ENCODE assay signal across 15 cellular contexts in the genomic region with DNA sequence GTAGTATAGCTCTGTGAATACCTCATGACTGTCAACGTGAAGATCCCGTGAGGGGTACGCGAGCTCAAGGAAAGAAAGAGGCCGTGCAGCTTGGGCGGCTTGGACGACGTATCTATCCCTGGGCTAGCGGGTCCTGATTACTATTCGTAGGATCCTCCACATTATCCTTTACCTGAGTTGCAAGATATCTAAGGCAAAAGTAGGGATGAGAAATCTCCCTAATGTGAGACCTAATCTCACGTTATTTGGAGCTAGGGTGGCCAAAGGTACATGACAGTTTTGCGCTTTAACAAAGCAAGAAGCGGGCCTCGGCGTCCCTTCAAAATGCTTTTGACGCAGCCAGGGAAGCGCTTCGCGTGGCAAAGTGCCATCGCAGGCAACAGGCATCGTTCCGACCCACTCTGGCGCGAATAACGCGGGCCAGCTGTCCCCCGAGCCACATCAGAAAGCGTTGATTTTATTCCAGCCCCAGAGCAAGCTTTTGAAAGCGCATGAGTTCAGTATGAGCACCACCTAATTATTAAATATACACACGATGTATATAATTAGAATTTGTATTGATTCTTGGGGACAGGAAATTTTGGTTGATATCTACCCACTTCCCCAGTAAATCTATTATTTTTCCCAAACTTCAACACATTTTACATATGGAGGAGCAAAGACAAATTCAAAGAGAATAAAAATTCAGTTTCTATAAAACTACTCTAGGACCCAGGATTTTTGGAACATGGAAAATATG. TPM values are rescaled to one million over a fixed set of nuclear protein-coding genes. Genes with fewer than 3 reads are reported as not detected.
DNase-seq lines count a peak whose midpoint lies in the region; ATAC-seq and TF ChIP-seq lines count a peak whose summit lies in the region.
"Had no signal": no experiment of that assay in that cellular context is flagged by ENCODE, and none has a peak within 500 bp of the region (broad histone marks: within the 10 kb centered on the region; RNA-seq: fewer than 3 reads in every experiment).

No MANE protein-coding gene starts in this region.

- H3K9me3 Mint-ChIP-seq in activated T-cell treated with anti-CD3 and anti-CD28 coated beads, Interleukin-2, amount 50 U/mL, for 24 hours, result no peaks in the 10 kb centered on the region
- H3K9me3 Mint-ChIP-seq in T-cell (no peaks in the 10 kb centered on the region), endodermal cell (no peaks in the 10 kb centered on the region), neural progenitor cell (peaks cover 2% of the 10 kb centered on the region)
- H3K9me3 Mint-ChIP-seq: dendritic cell treated with granulocyte-macrophage colony-stimulating factor and Interleukin-4, amounts not matched to agents 40 ng/mL and 50 ng/mL, for 4 days had no signal

- H3K36me3 ChIP-seq in endodermal cell (ENCODE audit: control insufficient read depth, insufficient read depth, low read length), result peaks cover 8% of the 10 kb centered on the region
- no peaks in the 10 kb centered on the region for H3K36me3 ChIP-seq in neural progenitor cell
- H3K36me3 ChIP-seq: esophagus squamous epithelium, heart right ventricle, thyroid gland had no signal

- CTCF ChIA-PET in T-cell (lab: Charles Lee), result interaction anchor here (0.5 to 6.0 kb wide), 5 partner anchors 11 to 593 kb away, joined by 3 to 93 read pairs (median 5); no protein-coding TSS in a partner anchor

- H3K4me3 Mint-ChIP-seq in activated T-cell treated with anti-CD3 and anti-CD28 coated beads, Interleukin-2, amount 50 U/mL, for 24 hours, result peak overlapping the region; percentile 79
- H3K4me3 Mint-ChIP-seq in T-cell (peak overlapping the region; percentile 83 to 89 (median 87)), endodermal cell (peak overlapping the region; percentile 99), neural progenitor cell (peak overlapping the region; percentile 67)
- H3K4me3 Mint-ChIP-seq: dendritic cell treated with granulocyte-macrophage colony-stimulating factor and Interleukin-4, amounts not matched to agents 40 ng/mL and 50 ng/mL, for 4 days had no signal

- no peak for ATAC-seq in T-cell (replicated peaks in 1 of 4)
- ATAC-seq: heart right ventricle had no signal

- H3F3A ChIP-seq in neural progenitor cell (ENCODE audit: low read depth), result peaks cover 49% of the 10 kb centered on the region

- H3K9ac ChIP-seq in endodermal cell (ENCODE audit: extremely low read depth, low read length, poor library complexity, severe bottlenecking) (peak overlapping the region; percentile 5), neural progenitor cell (no peak overlapping the region)

- H3K4me1 Mint-ChIP-seq in activated T-cell treated with anti-CD3 and anti-CD28 coated beads, Interleukin-2, amount 50 U/mL, for 24 hours (ENCODE audit: low read depth), result peaks cover 51% of the 10 kb centered on the region
- H3K4me1 Mint-ChIP-seq in T-cell, result peaks cover 56 to 59% (median 57%) of the 10 kb centered on the region in 3 donors
- peaks cover 65% of the 10 kb centered on the region for H3K4me1 Mint-ChIP-seq in endodermal cell
- peaks cover 56% of the 10 kb centered on the region for H3K4me1 Mint-ChIP-seq in neural progenitor cell

- no peak overlapping the region for H3K27ac ChIP-seq in endodermal cell (ENCODE audit: low read depth, low read length)
- no peak overlapping the region for H3K27ac ChIP-seq in neural progenitor cell
- H3K27ac ChIP-seq: esophagus squamous epithelium, heart right ventricle, thyroid gland had no signal

- peaks cover 96% of the 10 kb centered on the region for H4K20me1 ChIP-seq in neural progenitor cell (ENCODE audit: low read depth)

- no peak for DNase-seq in activated T-cell treated with anti-CD3 and anti-CD28 coated beads, Interleukin-2, amount 50 U/mL, for 24 hours
- DNase-seq in activated T-cell treated with anti-CD3 and anti-CD28 coated beads for 4 hours (no peak), T-cell (no peak), endodermal cell (peak; percentile 73), neural progenitor cell (ENCODE audit: low spot score) (peak; percentile 60), NCI-H748 treated with DMSO at 0.1 percent for 48 hours (lab: John Stamatoyannopoulos, UW) (no peak), SHP77 (lab: John Stamatoyannopoulos, UW) (no peak)
- no peak for DNase-seq in activated CD4-positive, CD25-positive, alpha-beta regulatory T cell treated with anti-CD3 and anti-CD28 coated beads, Interleukin-2, amount 50 U/mL, for 72 hours
- DNase-seq: aorta, esophagus squamous epithelium, heart right ventricle, NCI-H1436 treated with DMSO at 0.1 percent for 48 hours, NCI-H446 treated with DMSO at 0.1 percent for 48 hours, thyroid gland had no signal

- POLR2A ChIA-PET in T-cell (lab: Charles Lee), result interaction anchor here in 1 of 2 donors (0.5 kb wide), 1 partner anchor 77 kb away, joined by 3 read pairs; no protein-coding TSS in a partner anchor

- H3K79me2 ChIP-seq in neural progenitor cell (ENCODE audit: low read depth), result no peaks in the 10 kb centered on the region

- H2AFZ ChIP-seq in neural progenitor cell (replicated peaks), result no peak overlapping the region

- no peak overlapping the region for H3K4me2 ChIP-seq in neural progenitor cell

- H3K27me3 Mint-ChIP-seq in activated T-cell treated with anti-CD3 and anti-CD28 coated beads, Interleukin-2, amount 50 U/mL, for 24 hours, result peaks cover 90% of the 10 kb centered on the region
- H3K27me3 Mint-ChIP-seq in T-cell (peaks cover 64 to 84% of the 10 kb centered on the region in 2 donors), endodermal cell (ENCODE audit: insufficient read depth) (peaks cover 44% of the 10 kb centered on the region), neural progenitor cell (ENCODE audit: insufficient read depth, low read depth) (peaks cover 88% of the 10 kb centered on the region)

- WGBS in endodermal cell (ENCODE audit: insufficient coverage in 1 of 2, insufficient read length in 1 of 2), 2 experiments, result 24% methylated on average over 20 to 29 of the region's 30 CpGs

- no peak overlapping the region for H3K27ac Mint-ChIP-seq in activated T-cell treated with anti-CD3 and anti-CD28 coated beads, Interleukin-2, amount 50 U/mL, for 24 hours
- H3K27ac Mint-ChIP-seq in T-cell (no peak overlapping the region), endodermal cell (peak overlapping the region; percentile 59), neural progenitor cell (no peak overlapping the region)
- H3K27ac Mint-ChIP-seq: dendritic cell treated with granulocyte-macrophage colony-stimulating factor and Interleukin-4, amounts not matched to agents 40 ng/mL and 50 ng/mL, for 4 days had no signal

- H3K4me3 ChIP-seq in endodermal cell (ENCODE audit: low read length) (peak overlapping the region; percentile 90), neural progenitor cell (no peak overlapping the region)
- H3K4me3 ChIP-seq: thyroid gland had no signal

- H3K36me3 Mint-ChIP-seq in activated T-cell treated with anti-CD3 and anti-CD28 coated beads, Interleukin-2, amount 50 U/mL, for 24 hours (ENCODE audit: low read depth), result no peaks in the 10 kb centered on the region
- H3K36me3 Mint-ChIP-seq in T-cell (no peaks in the 10 kb centered on the region), endodermal cell (ENCODE audit: low read depth) (peaks cover 14% of the 10 kb centered on the region), neural progenitor cell (no peaks in the 10 kb centered on the region)

- H3K9me3 ChIP-seq in endodermal cell (ENCODE audit: control insufficient read depth, low read length), result no peaks in the 10 kb centered on the region
- no peaks in the 10 kb centered on the region for H3K9me3 ChIP-seq in neural progenitor cell (ENCODE audit: low read depth)
- H3K9me3 ChIP-seq: esophagus squamous epithelium, heart right ventricle, thyroid gland had no signal

- H3K27me3 ChIP-seq in endodermal cell (ENCODE audit: control insufficient read depth, insufficient read depth, low read length, poor library complexity, severe bottlenecking), result peaks cover 37% of the 10 kb centered on the region
- peaks cover 100% of the 10 kb centered on the region for H3K27me3 ChIP-seq in neural progenitor cell

- TF ChIP-seq CTCF in endodermal cell (conservative IDR thresholded peaks at IDR 0.05) (no peak), neural progenitor cell (IDR thresholded peaks at IDR 0.05) (no peak)

- peaks cover 20% of the 10 kb centered on the region for H3K4me1 ChIP-seq in endodermal cell (ENCODE audit: control insufficient read depth, insufficient read depth, low read length)
- peaks cover 45% of the 10 kb centered on the region for H3K4me1 ChIP-seq in neural progenitor cell

RNA-seq across cellular contexts. Expression of gene EOMES, which starts 2.5 kb away (rescaled TPM):
- total RNA-seq in T-cell, result 10 to 100 TPM in 3 of 5 donors, 1 to 10 TPM in 2; 6.2 to 22.8 (median 14.4) TPM
- 100 to 1,000 TPM; 182 to 283 TPM for total RNA-seq in endodermal cell
- polyA plus RNA-seq in endodermal cell (2013, experiment 1 of 2), result 35.9 TPM
- polyA plus RNA-seq in endodermal cell (2013, experiment 2 of 2), result 48.4 TPM
- total RNA-seq in neural progenitor cell (ENCODE audit: low replicate concordance), result not detected in 2 replicates

Comparison
In these comparisons a context has a peak if more than half of its experiments do, and no peak if none do; other contexts are left out.
1. DNase-seq: peak in endodermal cell (single experiment) and neural progenitor cell (single experiment); none in activated T-cell treated with anti-CD3 and anti-CD28 coated beads, Interleukin-2, amount 50 U/mL, for 24 hours (single experiment), activated T-cell treated with anti-CD3 and anti-CD28 coated beads for 4 hours (single experiment), T-cell (0 of 34), activated CD4-positive, CD25-positive, alpha-beta regulatory T cell treated with anti-CD3 and anti-CD28 coated beads, Interleukin-2, amount 50 U/mL, for 72 hours (single experiment), NCI-H748 treated with DMSO at 0.1 percent for 48 hours (single experiment) and SHP77 (0 of 2).
2. RNA of gene EOMES, which starts 2.5 kb away (total RNA-seq): 182 to 283 TPM in endodermal cell; 6.2 to 22.8 TPM in T-cell and not detected in neural progenitor cell; every median in the first group is over 4 times any median in the second.
3. Peak in every context shown above with its lines, with median percentiles within 50 percentile points of each other: H3K4me3 Mint-ChIP-seq.